ENCODE assay signal across 20 cellular contexts in genomic region chr14:81301371-81301770, GRCh38.
"Had no signal": no experiment of that assay in that cellular context is flagged by ENCODE, and none has a peak within 500 bp of the region (broad histone marks: within the 10 kb centered on the region; RNA-seq: fewer than 3 reads in every experiment).

No MANE protein-coding gene starts in this region.

- ATAC-seq: activated naive CD8-positive, alpha-beta T cell treated with anti-CD3 and anti-CD28 coated beads, Interleukin-2, amount 50 U/mL, for 24 hours; gastroesophageal sphincter; heart right ventricle; stimulated activated naive B cell treated with anti-CD40 and anti-IgM and Interleukin-4, amounts not matched to agents 10 μg/mL and 1 μg/mL and 100 μg/mL, for 72 hours; upper lobe of right lung had no signal

- H3K36me3 ChIP-seq: gastroesophageal sphincter, heart right ventricle, left ventricle myocardium inferior, sigmoid colon, thoracic aorta, upper lobe of right lung had no signal

- H3K4me3 ChIP-seq: dorsolateral prefrontal cortex, gastroesophageal sphincter, heart right ventricle, left ventricle myocardium inferior, sigmoid colon, thoracic aorta, upper lobe of right lung had no signal

- H3K27me3 ChIP-seq: dorsolateral prefrontal cortex, gastroesophageal sphincter, heart right ventricle, sigmoid colon, upper lobe of right lung had no signal

- H3K27ac ChIP-seq: dorsolateral prefrontal cortex, gastroesophageal sphincter, heart right ventricle, left ventricle myocardium inferior, sigmoid colon, thoracic aorta had no signal

- H3K4me1 ChIP-seq: gastroesophageal sphincter, left ventricle myocardium inferior, sigmoid colon had no signal

- H3K9me3 ChIP-seq: gastroesophageal sphincter, heart right ventricle, left ventricle myocardium inferior, sigmoid colon, thoracic aorta, upper lobe of right lung had no signal

- DNase-seq: activated CD4-positive, alpha-beta T cell treated with anti-CD3 and anti-CD28 coated beads, Interleukin-2, amount 10 ng/mL, durations not matched to agents 7 days and 5 days; activated CD8-positive, alpha-beta memory T cell treated with anti-CD3 and anti-CD28 coated beads, Interleukin-2, amount 50 U/mL, for 4 hours; activated effector memory CD4-positive, alpha-beta T cell treated with Interleukin-2 at 50 U/mL for 16 hours; activated naive CD4-positive, alpha-beta T cell treated with anti-CD3 and anti-CD28 coated beads, Interleukin-2, amount 10 ng/mL, durations not matched to agents 7 days and 5 days; activated naive CD8-positive, alpha-beta T cell treated with anti-CD3 and anti-CD28 coated beads, Interleukin-2, amount 50 U/mL, for 24 hours; activated T-cell treated with anti-CD3 and anti-CD28 coated beads, Interleukin-2, amount 50 U/mL, for 48 hours; anterior cingulate cortex; central memory CD4-positive, alpha-beta T cell; dorsolateral prefrontal cortex; endodermal cell; heart right ventricle; left ventricle myocardium inferior; mammary epithelial cell; midbrain; sigmoid colon; stimulated activated naive B cell treated with anti-CD40 and anti-IgM and Interleukin-4, amounts not matched to agents 10 μg/mL and 1 μg/mL and 100 μg/mL, for 72 hours; T1000; upper lobe of right lung had no signal
